Comparison of ENCODE assay signal across 28 cellular contexts in the genomic region with DNA sequence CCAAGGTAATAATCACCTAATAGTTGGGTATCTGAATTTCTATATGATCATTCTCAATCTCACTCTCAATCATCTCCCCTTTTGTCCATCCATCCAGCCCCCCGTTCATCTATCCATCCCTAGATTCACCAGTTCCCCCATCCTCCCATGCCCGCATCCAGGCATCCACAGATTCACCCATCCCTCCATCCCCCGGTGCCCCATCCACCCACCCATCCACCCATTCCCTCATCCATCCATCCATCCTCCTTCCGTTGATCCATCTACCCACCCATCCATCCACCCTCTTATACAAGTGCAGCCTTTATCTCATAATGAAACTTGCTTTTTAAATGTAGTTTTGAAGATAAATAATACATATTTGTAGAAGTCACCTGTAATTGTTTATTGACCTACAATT.
"Had no signal": no experiment of that assay in that cellular context is flagged by ENCODE, and none has a peak within 500 bp of the region (broad histone marks: within the 10 kb centered on the region; RNA-seq: fewer than 3 reads in every experiment).

No MANE protein-coding gene starts in this region.

- H3K4me1 ChIP-seq: ascending aorta, body of pancreas, breast epithelium had no signal

- H3K36me3 ChIP-seq: ascending aorta, brain microvascular endothelial cell, breast epithelium, cardiac muscle cell had no signal

- H3K27ac ChIP-seq: ascending aorta, body of pancreas, brain microvascular endothelial cell, breast epithelium, cardiac muscle cell had no signal

- H3K27me3 ChIP-seq: ascending aorta, body of pancreas, brain microvascular endothelial cell, breast epithelium, cardiac muscle cell had no signal

- H3K4me3 ChIP-seq: ascending aorta, body of pancreas, breast epithelium, cardiac muscle cell had no signal

- H3K9me3 ChIP-seq: ascending aorta, body of pancreas, breast epithelium had no signal

- DNase-seq: activated effector memory CD4-positive, alpha-beta T cell treated with anti-CD3 and anti-CD28 coated beads, Interleukin-2, amount 50 U/mL, for 16 hours; activated effector memory CD4-positive, alpha-beta T cell treated with Interleukin-2 at 50 U/mL for 16 hours; activated gamma-delta T cell; activated gamma-delta T cell treated with Interleukin-2 at 50 U/mL for 16 hours; activated naive CD4-positive, alpha-beta T cell; activated naive CD4-positive, alpha-beta T cell treated with anti-CD3 and anti-CD28 coated beads for 36 hours; activated naive CD4-positive, alpha-beta T cell treated with anti-CD3 and anti-CD28 coated beads, Interleukin-2, amount 10 ng/mL, durations not matched to agents 7 days and 5 days; activated naive CD4-positive, alpha-beta T cell treated with anti-CD3 and anti-CD28 coated beads, Interleukin-2, amount 50 U/mL, for 16 hours; activated naive CD4-positive, alpha-beta T cell treated with Interleukin-2 at 50 U/mL for 16 hours; activated naive CD8-positive, alpha-beta T cell treated with anti-CD3 and anti-CD28 coated beads for 36 hours; activated naive CD8-positive, alpha-beta T cell treated with anti-CD3 and anti-CD28 coated beads, Interleukin-2, amount 10 ng/mL, durations not matched to agents 7 days and 5 days; activated naive CD8-positive, alpha-beta T cell treated with anti-CD3 and anti-CD28 coated beads, Interleukin-2, amount 50 U/mL, for 24 hours; activated T-cell treated with anti-CD3 and anti-CD28 coated beads, Interleukin-2, amount 50 U/mL, for 24 hours; activated T-cell treated with anti-CD3 and anti-CD28 coated beads, Interleukin-2, amount 50 U/mL, for 4 hours; activated T-cell treated with anti-CD3 and anti-CD28 coated beads, Interleukin-2, amount 50 U/mL, for 48 hours; activated T-cell treated with anti-CD3 and anti-CD28 coated beads, Interleukin-2, amount 50 U/mL, for 72 hours; amniotic stem cell; amygdala; anterior cingulate cortex; aorta; body of pancreas; brain microvascular endothelial cell; caudate nucleus; central memory CD4-positive, alpha-beta T cell; cerebellar nuclear complex had no signal
